11 cellular contexts compared by ENCODE assay signal in genomic region chrX:45479835-45480422, GRCh38.
A peak's percentile ranks its signal among the peaks of the same experiment; 100 is the strongest.
DNase-seq lines count a peak whose midpoint lies in the region; ATAC-seq and TF ChIP-seq lines count a peak whose summit lies in the region.
"Had no signal": no experiment of that assay in that cellular context is flagged by ENCODE, and none has a peak within 500 bp of the region (broad histone marks: within the 10 kb centered on the region; RNA-seq: fewer than 3 reads in every experiment).

No MANE protein-coding gene starts in this region.

- CTCF ChIA-PET in activated CD8-positive, alpha-beta T cell treated with anti-CD3 and anti-CD28 coated beads for 36 hours (lab: Charles Lee), result no interaction called here

- intact Hi-C loops in activated CD8-positive, alpha-beta T cell treated with anti-CD3 and anti-CD28 coated beads for 36 hours (cut with micrococcal nuclease), result no loop called here
- intact Hi-C loops in thyroid gland (cut with DNase I), result no loop called here

- no peak overlapping the region for H3K4me3 Mint-ChIP-seq in activated CD8-positive, alpha-beta T cell treated with anti-CD3 and anti-CD28 coated beads for 36 hours

- TF ChIP-seq POLR2A in thyroid gland (IDR thresholded peaks at IDR 0.05), result no peak

- no peak overlapping the region for H3K4me3 ChIP-seq in AG10803 (ENCODE audit: low read length)
- no peak overlapping the region for H3K4me3 ChIP-seq in astrocyte of the spinal cord (ENCODE audit: low read depth, low read length)
- H3K4me3 ChIP-seq in thyroid gland (replicated peaks in 1 of 3), result no peak overlapping the region
- H3K4me3 ChIP-seq: HAP-1, sigmoid colon had no signal

- no peak overlapping the region for H3K27ac ChIP-seq in thyroid gland

- DNase-seq in AG10803 (ENCODE audit: low read depth) (peak; percentile 83), HS-5 (ENCODE audit: low read depth) (peak; percentile 90), astrocyte of the spinal cord (ENCODE audit: low read depth, low spot score) (peak; percentile 87), kidney tubule cell (ENCODE audit: low spot score) (peak; percentile 97), thyroid gland (no peak), UCSD-AML1 (lab: John Stamatoyannopoulos, UW; ENCODE audit: unreplicated experiment) (no peak), GM13977 (ENCODE audit: low spot score) (no peak)
- no peak for DNase-seq in activated CD8-positive, alpha-beta T cell treated with anti-CD3 and anti-CD28 coated beads for 36 hours
- DNase-seq: NCI-H2227 treated with DMSO at 0.1 percent for 48 hours, sigmoid colon had no signal

- no peaks in the 10 kb centered on the region for H3K36me3 Mint-ChIP-seq in activated CD8-positive, alpha-beta T cell treated with anti-CD3 and anti-CD28 coated beads for 36 hours (ENCODE audit: low read depth)

- peaks cover 5% of the 10 kb centered on the region for H3K4me1 Mint-ChIP-seq in activated CD8-positive, alpha-beta T cell treated with anti-CD3 and anti-CD28 coated beads for 36 hours (ENCODE audit: low read depth)

- no peaks in the 10 kb centered on the region for H3K27me3 ChIP-seq in thyroid gland
- H3K27me3 ChIP-seq: sigmoid colon had no signal

- WGBS in thyroid gland, 2 donors, result 83 to 85% methylated on average over 4 of the region's 4 CpGs

- no peaks in the 10 kb centered on the region for H3K9me3 ChIP-seq in thyroid gland
- H3K9me3 ChIP-seq: HAP-1, sigmoid colon had no signal

- no peak overlapping the region for H3K27ac Mint-ChIP-seq in activated CD8-positive, alpha-beta T cell treated with anti-CD3 and anti-CD28 coated beads for 36 hours

- in situ Hi-C loops in astrocyte of the spinal cord (cut with HindIII; ENCODE audit: low sequenced_read_pairs), result no loop called here
- in situ Hi-C loops in GM13977 (cut with MboI; ENCODE audit: low pct_unique_long_range_greater_than_20kb, low sequenced_read_pairs, unreplicated experiment), result no loop called here

- H3K4me1 ChIP-seq in thyroid gland, result peaks cover 0 to 3% of the 10 kb centered on the region in 2 donors
- H3K4me1 ChIP-seq: HAP-1, sigmoid colon had no signal

- POLR2A ChIA-PET in activated CD8-positive, alpha-beta T cell treated with anti-CD3 and anti-CD28 coated beads for 36 hours (lab: Charles Lee), result interaction anchor here (0.6 kb wide), 1 partner anchor 119 kb away, joined by 3 read pairs; no protein-coding TSS in a partner anchor

- no peaks in the 10 kb centered on the region for H3K9me3 Mint-ChIP-seq in activated CD8-positive, alpha-beta T cell treated with anti-CD3 and anti-CD28 coated beads for 36 hours

- TF ChIP-seq CTCF in AG10803 (conservative IDR thresholded peaks at IDR 0.05; ENCODE audit: low read length), result no peak
- no peak for TF ChIP-seq CTCF in astrocyte of the spinal cord (IDR thresholded peaks at IDR 0.05; ENCODE audit: low read depth, low read length)
- TF ChIP-seq CTCF in activated CD8-positive, alpha-beta T cell treated with anti-CD3 and anti-CD28 coated beads for 36 hours (IDR thresholded peaks at IDR 0.05), result no peak
- no peak for TF ChIP-seq CTCF in thyroid gland (IDR thresholded peaks at IDR 0.05)
- no peak for TF ChIP-seq CTCF in GM13977 (IDR thresholded peaks at IDR 0.05; ENCODE audit: extremely low read depth, insufficient read depth, missing control alignments)

- H3K27me3 Mint-ChIP-seq in activated CD8-positive, alpha-beta T cell treated with anti-CD3 and anti-CD28 coated beads for 36 hours, result no peaks in the 10 kb centered on the region

- H3K36me3 ChIP-seq in thyroid gland, result no peaks in the 10 kb centered on the region
- H3K36me3 ChIP-seq: HAP-1, sigmoid colon had no signal

- no peak for ATAC-seq in activated CD8-positive, alpha-beta T cell treated with anti-CD3 and anti-CD28 coated beads for 36 hours

Comparison
In these comparisons a context has a peak if more than half of its experiments do, and no peak if none do; other contexts are left out.
1. DNase-seq: peak in AG10803 (single experiment), HS-5 (single experiment), astrocyte of the spinal cord (single experiment) and kidney tubule cell (single experiment); none in activated CD8-positive, alpha-beta T cell treated with anti-CD3 and anti-CD28 coated beads for 36 hours (single experiment), thyroid gland (0 of 2), UCSD-AML1 (single experiment) and GM13977 (single experiment).